1 cellular context compared by ENCODE assay signal in the genomic region with DNA sequence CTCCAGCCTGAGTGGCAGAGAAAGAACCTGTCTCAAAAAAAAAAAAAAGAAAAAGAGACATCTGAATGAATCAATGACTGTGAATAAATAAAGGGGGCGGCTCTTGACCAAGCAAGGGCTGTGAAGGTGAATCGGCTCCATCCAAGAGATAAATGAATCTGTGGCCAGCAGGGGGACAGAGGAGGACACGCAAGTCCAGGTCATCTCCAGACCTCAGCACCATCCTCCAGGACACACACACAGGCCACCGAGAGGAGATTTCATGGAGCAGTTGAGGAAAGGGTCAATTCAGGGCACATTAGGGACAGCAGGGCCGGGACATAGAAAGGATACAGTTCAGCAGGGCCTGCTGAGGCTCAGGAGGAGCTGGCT.
TF ChIP-seq lines count a peak whose summit lies in the region.

No MANE protein-coding gene starts in this region.

TF ChIP-seq in H1, 55 proteins besides CTCF, POLR2A, EP300 and RAD21:
- TF ChIP-seq EGR1 (IDR thresholded peaks at IDR 0.05; ENCODE audit: borderline replicate concordance, low read depth, low read length): no peak
- TF ChIP-seq TBP (IDR thresholded peaks at IDR 0.05; ENCODE audit: low read depth, low read length): no peak
- TF ChIP-seq SP1 (IDR thresholded peaks at IDR 0.05; ENCODE audit: low read depth, low read length): no peak
- TF ChIP-seq, protein P1, sequence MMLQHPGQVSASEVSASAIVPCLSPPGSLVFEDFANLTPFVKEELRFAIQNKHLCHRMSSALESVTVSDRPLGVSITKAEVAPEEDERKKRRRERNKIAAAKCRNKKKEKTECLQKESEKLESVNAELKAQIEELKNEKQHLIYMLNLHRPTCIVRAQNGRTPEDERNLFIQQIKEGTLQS (IDR thresholded peaks at IDR 0.05; ENCODE audit: insufficient read depth, low read depth, low read length): no peak
